ENCODE assay signal across 7 cellular contexts in genomic region chr10:3314445-3315085, GRCh38.
A peak's percentile ranks its signal among the peaks of the same experiment; 100 is the strongest.
DNase-seq lines count a peak whose midpoint lies in the region; TF ChIP-seq lines count a peak whose summit lies in the region.
"Not testable (repeated sequence)": the region's sequence is repeated elsewhere in the genome, so short reads cannot be mapped to it uniquely, and the experiment has no call there.

No MANE protein-coding gene starts in this region.

- H3K27ac Mint-ChIP-seq in Caco-2 (ENCODE audit: unreplicated experiment): peak overlapping the region; percentile 27
- H3K27ac Mint-ChIP-seq in chondrocyte (ENCODE audit: unreplicated experiment): peak overlapping the region; percentile 54
- H3K27ac Mint-ChIP-seq in progenitor cell of endocrine pancreas: peak overlapping the region; percentile 49

- not testable (repeated sequence) for H3K4me1 Mint-ChIP-seq in Caco-2 (ENCODE audit: low read depth, unreplicated experiment); chondrocyte (ENCODE audit: low read depth); progenitor cell of endocrine pancreas (ENCODE audit: low read depth)

- H3K4me3 Mint-ChIP-seq in Caco-2 (ENCODE audit: unreplicated experiment); chondrocyte (ENCODE audit: unreplicated experiment); progenitor cell of endocrine pancreas (ENCODE audit: low read depth): not testable (repeated sequence)

- H3K9me3 ChIP-seq in Caco-2; HEK293 (ENCODE audit: control insufficient read depth, insufficient read depth, low read depth, low read length): not testable (repeated sequence)

- DNase-seq in Caco-2; chondrocyte (ENCODE audit: low spot score); progenitor cell of endocrine pancreas (ENCODE audit: low spot score, unreplicated experiment): not testable (repeated sequence)
- DNase-seq in RKO (ENCODE audit: low spot score) (peak; percentile 20), activated T-cell treated with anti-CD3 and anti-CD28 coated beads for 4 hours (peak; percentile 5), left kidney (ENCODE audit: low read depth, low spot score) (peak; percentile 37)

- not testable (repeated sequence) for H3K27me3 ChIP-seq in Caco-2 (replicated peaks; ENCODE audit: control insufficient read depth, insufficient read depth, low read length)

- not testable (repeated sequence) for BruUV-seq in Caco-2 (replicated peaks; lab: Mats Ljungman, UMichigan)

- not testable (repeated sequence) for H3K36me3 ChIP-seq in Caco-2 (ENCODE audit: control insufficient read depth, insufficient read depth, low read length); HEK293 (ENCODE audit: control insufficient read depth in 2 of 2, insufficient read depth in 1 of 2, low read length in 2 of 2)

- intact Hi-C loops in Caco-2 (cut with micrococcal nuclease; ENCODE audit: unreplicated experiment): not testable (repeated sequence)

- not testable (repeated sequence) for TF ChIP-seq CTCF in Caco-2 (IDR thresholded peaks at IDR 0.05; ENCODE audit: insufficient read depth in 1 of 2, low read depth in 1 of 2, low read length in 1 of 2, severe bottlenecking in 1 of 2, unreplicated experiment in 1 of 2); HEK293 (tag by site-specific recombination; IDR thresholded peaks at IDR 0.05); chondrocyte (IDR thresholded peaks at IDR 0.05); progenitor cell of endocrine pancreas (IDR thresholded peaks at IDR 0.05; ENCODE audit: unreplicated experiment)

- peak overlapping the region; percentile 64; the same call in 1 of the 2 replicates for H3K27ac ChIP-seq in HEK293 (ENCODE audit: extremely low read depth, low read depth, low read length)

- H3K27me3 Mint-ChIP-seq in Caco-2 (ENCODE audit: insufficient read depth, unreplicated experiment) (peaks cover 11% of the 10 kb centered on the region), progenitor cell of endocrine pancreas (peaks cover 40% of the 10 kb centered on the region)
- not testable (repeated sequence) for H3K27me3 Mint-ChIP-seq in chondrocyte (ENCODE audit: low read depth)

- POLR2A ChIA-PET in Caco-2 (lab: Charles Lee); HEK293 (lab: Yijun Ruan, JAX): not testable (repeated sequence)

- H3K4me1 ChIP-seq in Caco-2; HEK293 (ENCODE audit: control insufficient read depth, insufficient read depth, low read length): not testable (repeated sequence)

- H3K4me3 ChIP-seq in Caco-2 (ENCODE audit: low read depth, low read length); HEK293 (ENCODE audit: low read depth, low read length): not testable (repeated sequence)

- CTCF ChIA-PET in Caco-2 (lab: Charles Lee); HEK293 (lab: Yijun Ruan, JAX): not testable (repeated sequence)

- H3K9me3 Mint-ChIP-seq in Caco-2 (ENCODE audit: unreplicated experiment): peaks cover 11% of the 10 kb centered on the region
- not testable (repeated sequence) for H3K9me3 Mint-ChIP-seq in chondrocyte (ENCODE audit: low read depth); progenitor cell of endocrine pancreas (ENCODE audit: low read depth)

- not testable (repeated sequence) for H3K36me3 Mint-ChIP-seq in Caco-2 (ENCODE audit: insufficient read depth, unreplicated experiment); chondrocyte (ENCODE audit: low read depth); progenitor cell of endocrine pancreas (ENCODE audit: insufficient read depth)

TF ChIP-seq in HEK293, 187 proteins besides CTCF, POLR2A, EP300 and RAD21 (continues in another document):
- TF ChIP-seq TSHZ1 (tag by site-specific recombination; IDR thresholded peaks at IDR 0.05; ENCODE audit: borderline replicate concordance) (0 out of 2 replicates have a peak, but pooled peaks have one; percentile 4), TRIM28 (IDR thresholded peaks at IDR 0.05; ENCODE audit: borderline replicate concordance, low read length) (0 out of 2 replicates have a peak, but pooled peaks have one; percentile 12), ZNF629 (tag by site-specific recombination; IDR thresholded peaks at IDR 0.05) (peak; percentile 96), ATF2 (tag by site-specific recombination; IDR thresholded peaks at IDR 0.05; ENCODE audit: low read depth) (peak; percentile 56), KLF8 (tag by site-specific recombination; IDR thresholded peaks at IDR 0.05) (peak; percentile 41), SETDB1 (IDR thresholded peaks at IDR 0.05; ENCODE audit: insufficient read length, low read length) (peak; percentile 72), SP3 (tag by site-specific recombination; IDR thresholded peaks at IDR 0.05) (peak; percentile 51), KLF9 (tag by site-specific recombination; IDR thresholded peaks at IDR 0.05; ENCODE audit: low read depth) (0 out of 2 replicates have a peak, but pooled peaks have one; percentile 4), INSM2 (tag by site-specific recombination; IDR thresholded peaks at IDR 0.05) (peak; percentile 12; the same call in 1 of the 2 replicates), ZSCAN5A (tag by site-specific recombination; IDR thresholded peaks at IDR 0.05) (0 out of 2 replicates have a peak, but pooled peaks have one; percentile 48), ZSCAN23 (tag by site-specific recombination; IDR thresholded peaks at IDR 0.05) (0 out of 2 replicates have a peak, but pooled peaks have one; percentile 0)
